3 cellular contexts compared by ENCODE assay signal in genomic region chr1:32696996-32697395, GRCh38. TPM values are rescaled to one million over a fixed set of nuclear protein-coding genes. Genes with fewer than 3 reads are reported as not detected.
"Had no signal": no experiment of that assay in that cellular context is flagged by ENCODE, and none has a peak within 500 bp of the region (broad histone marks: within the 10 kb centered on the region; RNA-seq: fewer than 3 reads in every experiment).

No MANE protein-coding gene starts in this region.

RNA-seq across cellular contexts. Expression of gene SYNC, which starts 5.6 kb away (rescaled TPM):
- total RNA-seq: naive thymus-derived CD8-positive, alpha-beta T cell; natural killer cell treated with Interleukin-12 subunit alpha and Interleukin-12 subunit beta and Interleukin-15 and Interleukin-18, amount 100 ng/mL, for 72 hours; progenitor cell of endocrine pancreas had no signal
- polyA plus RNA-seq: naive thymus-derived CD8-positive, alpha-beta T cell had no signal
